In genomic region chr4:123822353-123822752, GRCh38 we compare ENCODE assay signal across 14 cellular contexts.
"Had no signal": no experiment of that assay in that cellular context is flagged by ENCODE, and none has a peak within 500 bp of the region (broad histone marks: within the 10 kb centered on the region; RNA-seq: fewer than 3 reads in every experiment).

No MANE protein-coding gene starts in this region.

- H3K4me3 Mint-ChIP-seq: dendritic cell treated with granulocyte-macrophage colony-stimulating factor and Interleukin-4, amounts not matched to agents 40 ng/mL and 50 ng/mL, for 4 days; effector memory CD8-positive, alpha-beta T cell; natural killer cell; neural progenitor cell had no signal

- H3K27ac ChIP-seq: foreskin keratinocyte, neural progenitor cell, pancreas, psoas muscle had no signal

- H3K4me3 ChIP-seq: neural progenitor cell, pancreas, psoas muscle had no signal

- H3K9ac ChIP-seq: neural progenitor cell had no signal

- ATAC-seq: effector memory CD8-positive, alpha-beta T cell; natural killer cell; pancreas had no signal

- H3K4me2 ChIP-seq: neural progenitor cell had no signal

- H3K27me3 Mint-ChIP-seq: dendritic cell treated with granulocyte-macrophage colony-stimulating factor and Interleukin-4, amounts not matched to agents 40 ng/mL and 50 ng/mL, for 4 days had no signal

- H3K4me1 ChIP-seq: foreskin keratinocyte, pancreas, psoas muscle had no signal

- FAIRE-seq: colon, endothelial cell of umbilical vein, pancreas had no signal

- H3K36me3 Mint-ChIP-seq: natural killer cell had no signal

- H3K9me3 ChIP-seq: pancreas, psoas muscle had no signal

- H3K36me3 ChIP-seq: neural progenitor cell, pancreas had no signal

- H2AFZ ChIP-seq: neural progenitor cell had no signal

- H3K27ac Mint-ChIP-seq: dendritic cell treated with granulocyte-macrophage colony-stimulating factor and Interleukin-4, amounts not matched to agents 40 ng/mL and 50 ng/mL, for 4 days; effector memory CD8-positive, alpha-beta T cell; natural killer cell; neural progenitor cell had no signal

- DNase-seq: cerebellar nuclear complex; effector memory CD8-positive, alpha-beta T cell; erythroblast; natural killer cell; nucleus accumbens; pancreas; psoas muscle; retina; stimulated activated naive CD4-positive, alpha-beta T cell treated with Interleukin-2 at 50 U/mL for 16 hours had no signal

- H3K9me3 Mint-ChIP-seq: dendritic cell treated with granulocyte-macrophage colony-stimulating factor and Interleukin-4, amounts not matched to agents 40 ng/mL and 50 ng/mL, for 4 days had no signal

- H3K27me3 ChIP-seq: foreskin keratinocyte, neural progenitor cell, pancreas had no signal

- H3K4me1 Mint-ChIP-seq: natural killer cell had no signal
